8 cellular contexts compared by ENCODE assay signal in the genomic region with DNA sequence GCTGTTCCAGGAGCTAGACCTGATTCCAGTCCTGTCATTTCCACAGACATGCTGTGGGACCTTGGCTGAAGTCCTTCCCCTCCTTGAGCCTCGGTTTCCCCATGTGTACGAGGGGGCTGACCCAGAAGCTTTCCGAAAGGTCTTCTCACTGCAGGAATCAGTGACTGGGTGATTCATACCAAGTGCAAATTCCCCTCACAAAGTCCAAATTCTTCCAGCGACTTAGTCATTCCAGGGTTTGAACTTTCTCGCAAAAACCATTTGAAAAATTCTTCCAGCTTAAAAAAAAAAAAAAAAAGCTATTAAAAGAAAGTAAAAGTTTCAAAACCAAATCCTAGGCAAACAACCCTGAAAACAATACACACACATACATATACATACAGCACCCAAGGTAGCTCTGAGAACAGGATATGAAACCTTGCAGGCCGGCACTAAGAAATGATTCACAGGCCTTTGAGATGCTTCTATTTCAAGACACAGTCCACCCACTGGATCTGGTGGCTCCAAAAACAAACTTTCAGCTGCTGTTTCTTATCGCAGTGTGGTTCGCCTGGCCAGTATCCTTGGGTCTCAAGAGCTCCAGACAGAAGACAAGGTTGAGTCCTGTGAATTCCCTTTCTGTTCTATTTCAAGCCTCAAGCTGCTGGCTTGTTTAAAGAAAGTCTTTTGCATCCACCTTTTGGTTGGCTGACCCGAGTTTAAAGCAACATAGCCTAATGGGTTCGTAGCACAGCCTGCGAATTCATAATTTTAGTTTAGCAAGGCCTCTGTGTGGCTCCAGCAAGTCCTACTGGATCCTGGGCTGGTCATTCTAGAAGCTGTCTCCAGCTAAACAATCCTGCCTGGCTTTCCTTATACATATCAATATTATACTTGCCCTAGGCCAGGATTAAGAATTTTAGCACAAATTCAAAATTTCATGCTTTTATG. TPM values are rescaled to one million over a fixed set of nuclear protein-coding genes. Genes with fewer than 3 reads are reported as not detected.
DNase-seq lines count a peak whose midpoint lies in the region; ATAC-seq and TF ChIP-seq lines count a peak whose summit lies in the region.

No MANE protein-coding gene starts in this region.

- peak overlapping the region; percentile 37 for H3K27ac ChIP-seq in C4-2B

- peak; percentile 55 to 59 for DNase-seq in activated T-cell treated with anti-CD3 and anti-CD28 coated beads, Interleukin-2, amount 50 U/mL, for 48 hours
- no peak for DNase-seq in Right ventricle myocardium superior
- peak; percentile 64 for DNase-seq in stimulated activated CD4-positive, alpha-beta T cell treated with anti-CD3 and anti-CD28 coated beads, Interleukin-4, amount 100 ng/mL, for 24 hours
- no peak for DNase-seq in head of caudate nucleus
- no peak for DNase-seq in effector CD4-positive, alpha-beta T cell

- no peak for TF ChIP-seq CTCF in C4-2B (conservative IDR thresholded peaks at IDR 0.05)

- ATAC-seq in GM19324 (IDR thresholded peaks at IDR 0.05; ENCODE audit: low FRiP score, unreplicated experiment) (peak; percentile 67), HG03442 (IDR thresholded peaks at IDR 0.05; ENCODE audit: unreplicated experiment) (peak; percentile 79), Right ventricle myocardium superior (ENCODE audit: poor library complexity) (peak; percentile 63)

- intact Hi-C loops in Right ventricle myocardium superior (cut with DNase I): no loop called here
- intact Hi-C loops in head of caudate nucleus (cut with DNase I): no loop called here

RNA-seq across cellular contexts. Expression of a gene that starts 18.0 kb away (rescaled TPM):
- total RNA-seq in Right ventricle myocardium superior: 73.0 TPM

RNA-seq across cellular contexts. Expression of a gene that starts 46.3 kb away (rescaled TPM):
- 0.35 TPM for total RNA-seq in Right ventricle myocardium superior

Comparison
In these comparisons a context has a peak if more than half of its experiments do, and no peak if none do; other contexts are left out.
1. DNase-seq: peak in activated T-cell treated with anti-CD3 and anti-CD28 coated beads, Interleukin-2, amount 50 U/mL, for 48 hours (2 of 2) and stimulated activated CD4-positive, alpha-beta T cell treated with anti-CD3 and anti-CD28 coated beads, Interleukin-4, amount 100 ng/mL, for 24 hours (single experiment); none in Right ventricle myocardium superior (single experiment), head of caudate nucleus (0 of 42) and effector CD4-positive, alpha-beta T cell (single experiment).
2. Peak in every context shown above with its lines, with median percentiles within 50 percentile points of each other: ATAC-seq.